15 cellular contexts compared by ENCODE assay signal in the genomic region with DNA sequence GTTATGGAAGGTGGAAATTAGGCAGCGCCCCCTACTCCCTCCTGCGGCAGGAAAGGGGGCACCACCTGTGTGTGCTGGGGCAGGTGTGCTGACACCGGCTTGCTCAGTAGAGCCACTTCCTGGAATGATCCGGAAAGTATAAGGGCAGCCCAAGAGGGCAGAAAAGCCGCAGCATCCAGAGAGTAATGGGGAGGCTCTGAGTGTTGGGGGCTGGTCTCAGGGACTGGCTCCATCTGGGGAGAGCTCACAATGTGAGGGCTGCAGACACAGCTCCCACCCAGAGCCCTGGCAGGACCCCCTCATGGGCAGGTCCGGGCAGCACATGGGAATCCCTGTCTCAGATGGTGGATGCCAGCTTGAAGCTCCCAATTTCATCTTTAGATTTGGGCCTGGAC.
DNase-seq lines count a peak whose midpoint lies in the region; ATAC-seq and TF ChIP-seq lines count a peak whose summit lies in the region.
"Had no signal": no experiment of that assay in that cellular context is flagged by ENCODE, and none has a peak within 500 bp of the region (broad histone marks: within the 10 kb centered on the region; RNA-seq: fewer than 3 reads in every experiment).

No MANE protein-coding gene starts in this region.

- H3K9me3 ChIP-seq in CD4-positive, CD25-positive, alpha-beta regulatory T cell (ENCODE audit: control insufficient read depth in 2 of 2, low read length in 2 of 2): no peaks in the 10 kb centered on the region
- no peaks in the 10 kb centered on the region for H3K9me3 ChIP-seq in naive thymus-derived CD4-positive, alpha-beta T cell (ENCODE audit: control insufficient read depth in 2 of 3, low read length in 3 of 3)
- peaks cover 5% of the 10 kb centered on the region for H3K9me3 ChIP-seq in endodermal cell (ENCODE audit: control insufficient read depth, low read length)
- H3K9me3 ChIP-seq: prostate gland had no signal

- peak overlapping the region; percentile 96 to 97 (median 97) for H3K27ac Mint-ChIP-seq in CD4-positive, CD25-positive, alpha-beta regulatory T cell
- H3K27ac Mint-ChIP-seq in naive thymus-derived CD4-positive, alpha-beta T cell: peak overlapping the region; percentile 80 to 97 (median 95)
- no peak overlapping the region for H3K27ac Mint-ChIP-seq in endodermal cell

- no peak overlapping the region for H3K4me3 ChIP-seq in CD4-positive, CD25-positive, alpha-beta regulatory T cell (ENCODE audit: low read depth, low read length)
- no peak overlapping the region for H3K4me3 ChIP-seq in naive thymus-derived CD4-positive, alpha-beta T cell (ENCODE audit: low read length)
- no peak overlapping the region for H3K4me3 ChIP-seq in endodermal cell (ENCODE audit: low read length)
- H3K4me3 ChIP-seq: heart left ventricle, prostate gland, tibial nerve had no signal

- intact Hi-C loops in naive thymus-derived CD4-positive, alpha-beta T cell (cut with micrococcal nuclease): no loop called here

- POLR2A ChIA-PET in naive thymus-derived CD4-positive, alpha-beta T cell (lab: Charles Lee): interaction anchor here (0.7 to 0.9 kb wide), 2 partner anchors 10 to 315 kb away, joined by 3 read pairs; no protein-coding TSS in a partner anchor

- no peaks in the 10 kb centered on the region for H3K36me3 ChIP-seq in CD4-positive, CD25-positive, alpha-beta regulatory T cell (ENCODE audit: control insufficient read depth, insufficient read depth, low read length)
- H3K36me3 ChIP-seq in naive thymus-derived CD4-positive, alpha-beta T cell (ENCODE audit: control insufficient read depth in 2 of 3, insufficient read depth in 3 of 3, low read length in 3 of 3): no peaks in the 10 kb centered on the region
- no peaks in the 10 kb centered on the region for H3K36me3 ChIP-seq in endodermal cell (ENCODE audit: control insufficient read depth, insufficient read depth, low read length)
- H3K36me3 ChIP-seq: heart left ventricle, prostate gland, tibial nerve had no signal

- H3K36me3 Mint-ChIP-seq in CD4-positive, CD25-positive, alpha-beta regulatory T cell: no peaks in the 10 kb centered on the region
- no peaks in the 10 kb centered on the region for H3K36me3 Mint-ChIP-seq in activated T-cell treated with anti-CD3 and anti-CD28 coated beads, Interleukin-2, amount 50 U/mL, for 4 hours (ENCODE audit: insufficient read depth)
- peaks cover 0 to 2% (median under 1%) of the 10 kb centered on the region in 5 donors for H3K36me3 Mint-ChIP-seq in naive thymus-derived CD4-positive, alpha-beta T cell
- H3K36me3 Mint-ChIP-seq in endodermal cell (ENCODE audit: low read depth): peaks cover 3% of the 10 kb centered on the region

- peak in 2 of 3 donors; percentile 19 to 69 for DNase-seq in CD4-positive, CD25-positive, alpha-beta regulatory T cell
- DNase-seq in GM13976 (ENCODE audit: low spot score): peak; percentile 31
- no peak for DNase-seq in activated T-cell treated with anti-CD3 and anti-CD28 coated beads, Interleukin-2, amount 50 U/mL, for 4 hours
- DNase-seq in naive thymus-derived CD4-positive, alpha-beta T cell: peak in 7 of 9 donors; percentile 17 to 45 (median 40)
- DNase-seq in endodermal cell: no peak
- no peak for DNase-seq in NAMALWA (ENCODE audit: low spot score)
- DNase-seq in MV-4-11 (lab: John Stamatoyannopoulos, UW): no peak
- DNase-seq: amniotic stem cell, NCI-H2029, NCI-H748 treated with DMSO at 0.1 percent for 48 hours had no signal

- H3K9ac ChIP-seq in endodermal cell (ENCODE audit: extremely low read depth, low read length, poor library complexity, severe bottlenecking): no peak overlapping the region

- no peaks in the 10 kb centered on the region for H3K27me3 Mint-ChIP-seq in CD4-positive, CD25-positive, alpha-beta regulatory T cell
- H3K27me3 Mint-ChIP-seq in activated T-cell treated with anti-CD3 and anti-CD28 coated beads, Interleukin-2, amount 50 U/mL, for 4 hours (ENCODE audit: low read depth): no peaks in the 10 kb centered on the region
- H3K27me3 Mint-ChIP-seq in naive thymus-derived CD4-positive, alpha-beta T cell: no peaks in the 10 kb centered on the region
- no peaks in the 10 kb centered on the region for H3K27me3 Mint-ChIP-seq in endodermal cell (ENCODE audit: insufficient read depth)

- peaks cover 75% of the 10 kb centered on the region for H3K4me1 ChIP-seq in CD4-positive, CD25-positive, alpha-beta regulatory T cell (ENCODE audit: control insufficient read depth, insufficient read depth, low read length, poor library complexity, severe bottlenecking)
- peaks cover 73 to 74% of the 10 kb centered on the region in 2 donors for H3K4me1 ChIP-seq in naive thymus-derived CD4-positive, alpha-beta T cell (ENCODE audit: control insufficient read depth in 2 of 2, insufficient read depth in 2 of 2, low read length in 2 of 2)
- no peaks in the 10 kb centered on the region for H3K4me1 ChIP-seq in endodermal cell (ENCODE audit: control insufficient read depth, insufficient read depth, low read length)
- H3K4me1 ChIP-seq: prostate gland had no signal

- H3K4me1 Mint-ChIP-seq in CD4-positive, CD25-positive, alpha-beta regulatory T cell: peaks cover 5 to 74% (median 38%) of the 10 kb centered on the region in 4 donors
- peaks cover 72% of the 10 kb centered on the region for H3K4me1 Mint-ChIP-seq in activated T-cell treated with anti-CD3 and anti-CD28 coated beads, Interleukin-2, amount 50 U/mL, for 4 hours (ENCODE audit: low read depth)
- peaks cover 47 to 84% (median 69%) of the 10 kb centered on the region in 7 donors for H3K4me1 Mint-ChIP-seq in naive thymus-derived CD4-positive, alpha-beta T cell
- peaks cover 5% of the 10 kb centered on the region for H3K4me1 Mint-ChIP-seq in endodermal cell

- ATAC-seq in CD4-positive, CD25-positive, alpha-beta regulatory T cell (ENCODE audit: low read depth in 2 of 2): peak; percentile 19 to 25
- no peak for ATAC-seq in activated T-cell treated with anti-CD3 and anti-CD28 coated beads, Interleukin-2, amount 50 U/mL, for 4 hours
- ATAC-seq in naive thymus-derived CD4-positive, alpha-beta T cell: no peak
- no peak for ATAC-seq in GM19463 (IDR thresholded peaks at IDR 0.05; ENCODE audit: unreplicated experiment)
- ATAC-seq: heart left ventricle had no signal

- CTCF ChIA-PET in naive thymus-derived CD4-positive, alpha-beta T cell (lab: Charles Lee): interaction anchor here (0.6 to 1.4 kb wide), 2 partner anchors 56 to 92 kb away, joined by 3 read pairs; no protein-coding TSS in a partner anchor

- H3K27me3 ChIP-seq in CD4-positive, CD25-positive, alpha-beta regulatory T cell (ENCODE audit: control insufficient read depth, insufficient read depth, low read length): no peaks in the 10 kb centered on the region
- no peaks in the 10 kb centered on the region for H3K27me3 ChIP-seq in naive thymus-derived CD4-positive, alpha-beta T cell (ENCODE audit: control insufficient read depth in 2 of 2, insufficient read depth in 2 of 2, low read length in 2 of 2)
- H3K27me3 ChIP-seq in endodermal cell (ENCODE audit: control insufficient read depth, insufficient read depth, low read length, poor library complexity, severe bottlenecking): no peaks in the 10 kb centered on the region
- H3K27me3 ChIP-seq: heart left ventricle had no signal

- H3K9me3 Mint-ChIP-seq in CD4-positive, CD25-positive, alpha-beta regulatory T cell: peaks cover 0 to 2% (median 0%) of the 10 kb centered on the region in 7 donors
- H3K9me3 Mint-ChIP-seq in activated T-cell treated with anti-CD3 and anti-CD28 coated beads, Interleukin-2, amount 50 U/mL, for 4 hours: peaks cover 2% of the 10 kb centered on the region
- H3K9me3 Mint-ChIP-seq in naive thymus-derived CD4-positive, alpha-beta T cell: peaks cover 0 to 6% (median under 1%) of the 10 kb centered on the region in 11 donors
- H3K9me3 Mint-ChIP-seq in endodermal cell: peaks cover 13% of the 10 kb centered on the region

- H3K4me3 Mint-ChIP-seq in CD4-positive, CD25-positive, alpha-beta regulatory T cell: peak overlapping the region; percentile 74 to 87 (median 76)
- peak overlapping the region; percentile 48 for H3K4me3 Mint-ChIP-seq in activated T-cell treated with anti-CD3 and anti-CD28 coated beads, Interleukin-2, amount 50 U/mL, for 4 hours
- H3K4me3 Mint-ChIP-seq in naive thymus-derived CD4-positive, alpha-beta T cell: peak overlapping the region; percentile 59 to 86 (median 77)
- no peak overlapping the region for H3K4me3 Mint-ChIP-seq in endodermal cell

- TF ChIP-seq CTCF in GM13976 (IDR thresholded peaks at IDR 0.05; ENCODE audit: borderline replicate concordance, control extremely low read depth, extremely low read depth, insufficient read depth, missing control alignments) (no peak), endodermal cell (conservative IDR thresholded peaks at IDR 0.05) (no peak)

- in situ Hi-C loops in GM13976 (cut with MboI; ENCODE audit: low sequenced_read_pairs, unreplicated experiment): no loop called here

- H3K27ac ChIP-seq in CD4-positive, CD25-positive, alpha-beta regulatory T cell (ENCODE audit: insufficient read depth, low read length, poor library complexity, severe bottlenecking): peak overlapping the region; percentile 72
- peak overlapping the region; percentile 82 for H3K27ac ChIP-seq in naive thymus-derived CD4-positive, alpha-beta T cell (ENCODE audit: low read depth, low read length)
- no peak overlapping the region for H3K27ac ChIP-seq in endodermal cell (ENCODE audit: low read depth, low read length)
- H3K27ac ChIP-seq: C4-2B, prostate gland, tibial nerve had no signal

- WGBS in endodermal cell (ENCODE audit: insufficient coverage in 1 of 2, insufficient read length in 1 of 2), 2 experiments: 96 to 100% methylated on average over 5 to 6 of the region's 6 CpGs

Comparison
In these comparisons a context has a peak if more than half of its experiments do, and no peak if none do; other contexts are left out.
1. ATAC-seq: peak in CD4-positive, CD25-positive, alpha-beta regulatory T cell (2 of 2); none in activated T-cell treated with anti-CD3 and anti-CD28 coated beads, Interleukin-2, amount 50 U/mL, for 4 hours (0 of 2), naive thymus-derived CD4-positive, alpha-beta T cell (single experiment) and GM19463 (single experiment).
2. DNase-seq: peak in CD4-positive, CD25-positive, alpha-beta regulatory T cell (2 of 3), GM13976 (single experiment) and naive thymus-derived CD4-positive, alpha-beta T cell (7 of 9); none in activated T-cell treated with anti-CD3 and anti-CD28 coated beads, Interleukin-2, amount 50 U/mL, for 4 hours (single experiment), endodermal cell (single experiment), NAMALWA (single experiment) and MV-4-11 (single experiment).